15 cellular contexts compared by ENCODE assay signal in the genomic region with DNA sequence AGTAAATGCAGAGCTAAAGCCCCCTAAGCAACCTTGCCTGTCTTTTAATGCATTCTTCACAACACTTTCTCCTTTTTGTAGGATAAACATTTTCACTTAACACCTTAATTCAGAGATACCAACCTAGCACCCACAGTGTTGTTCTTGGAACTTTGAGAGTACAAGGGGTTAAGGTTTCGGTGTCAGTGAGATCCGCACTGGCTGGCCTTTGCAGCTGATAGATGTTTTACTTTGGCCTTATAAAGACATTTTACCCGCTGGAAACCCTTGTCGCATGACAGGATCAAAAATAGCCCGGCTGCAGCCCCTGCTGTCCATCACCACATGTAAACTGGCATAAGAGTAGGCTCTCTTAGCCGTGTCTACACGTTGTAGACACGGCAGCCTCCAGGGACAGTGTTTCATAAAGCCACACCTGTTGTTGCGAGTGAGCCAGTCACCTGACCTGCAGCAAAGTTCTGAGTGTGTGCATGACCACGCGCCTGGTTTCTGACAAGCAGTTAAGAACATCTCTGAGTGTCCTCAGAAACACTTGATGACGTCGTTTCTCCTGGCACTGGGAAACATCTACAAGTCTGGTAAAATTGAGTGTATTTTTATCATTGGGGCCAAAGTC. TPM values are rescaled to one million over a fixed set of nuclear protein-coding genes. Genes with fewer than 3 reads are reported as not detected.
DNase-seq lines count a peak whose midpoint lies in the region; ATAC-seq and TF ChIP-seq lines count a peak whose summit lies in the region.
"Had no signal": no experiment of that assay in that cellular context is flagged by ENCODE, and none has a peak within 500 bp of the region (broad histone marks: within the 10 kb centered on the region; RNA-seq: fewer than 3 reads in every experiment).

No MANE protein-coding gene starts in this region.

- H3K4ac ChIP-seq in trophoblast cell (ENCODE audit: low read depth, low read length), result no peak overlapping the region

- no peak overlapping the region for H3K27ac ChIP-seq in body of pancreas
- peak overlapping the region; percentile 58 to 94 (median 82) for H3K27ac ChIP-seq in heart right ventricle
- H3K27ac ChIP-seq in trophoblast cell (ENCODE audit: low read depth, low read length), result no peak overlapping the region
- peak overlapping the region; percentile 69 to 77 for H3K27ac ChIP-seq in uterus

- no peaks in the 10 kb centered on the region for H3K27me3 ChIP-seq in body of pancreas
- H3K27me3 ChIP-seq in heart right ventricle, result peaks cover 0 to 11% (median 0%) of the 10 kb centered on the region in 7 donors
- no peaks in the 10 kb centered on the region for H3K27me3 ChIP-seq in trophoblast cell (ENCODE audit: insufficient read depth, low read length)
- no peaks in the 10 kb centered on the region for H3K27me3 ChIP-seq in uterus

- intact Hi-C loops in body of pancreas (cut with DNase I) (no loop called here), heart right ventricle (cut with DNase I) (loop anchor here in 6 of 10 donors (5.0 to 10.0 kb wide), 8 partner anchors 103 to 295 kb away; a partner anchor contains a TSS), uterus (cut with DNase I; ENCODE audit: low total_unique reads) (no loop called here)

- H3K79me2 ChIP-seq in trophoblast cell (ENCODE audit: control insufficient read depth, insufficient read depth, low read length, poor library complexity), result no peaks in the 10 kb centered on the region

- WGBS in body of pancreas, 2 donors, result 20% methylated on average over 13 of the region's 13 CpGs
- WGBS in heart right ventricle, 2 donors, result 37 to 41% methylated on average over 13 of the region's 13 CpGs
- no CpG with 5 or more reads among the region's 13 CpGs for WGBS in trophoblast cell (ENCODE audit: extremely low coverage, insufficient coverage, insufficient read length)

- no peak overlapping the region for H2AK5ac ChIP-seq in trophoblast cell (ENCODE audit: low read length)

- H3K4me1 ChIP-seq in body of pancreas (peaks cover 9% of the 10 kb centered on the region), heart right ventricle (peaks cover 0 to 62% (median 6%) of the 10 kb centered on the region in 9 donors), trophoblast cell (ENCODE audit: control insufficient read depth in 1 of 2, insufficient read depth in 2 of 2, low read length in 2 of 2) (no peaks in the 10 kb centered on the region), uterus (peaks cover 0 to 5% of the 10 kb centered on the region in 2 donors)

- DNase-seq in body of pancreas, result peak; percentile 30 to 60 (median 50)
- DNase-seq in heart right ventricle, result peak; percentile 51 to 79
- peak; percentile 33 to 46 for DNase-seq in trophoblast cell
- peak; percentile 56 to 80 for DNase-seq in uterus
- DNase-seq in pons (ENCODE audit: low spot score), result no peak
- DNase-seq in UCSD-AML1 (lab: John Stamatoyannopoulos, UW; ENCODE audit: unreplicated experiment), result no peak
- no peak for DNase-seq in mesenteric fat pad (ENCODE audit: low spot score)
- DNase-seq: amniotic stem cell; CD4-positive, alpha-beta T cell; GDM1; H9; NCI-H2171; stimulated activated CD4-positive, alpha-beta T cell treated with anti-CD3 and anti-CD28 coated beads, Interleukin-4, amount 100 ng/mL, for 1 hour; stimulated activated naive B cell treated with anti-CD40 and anti-IgM and Interleukin-4, amounts not matched to agents 10 μg/mL and 1 μg/mL and 100 μg/mL, for 72 hours had no signal

- no peak overlapping the region for H3K9ac ChIP-seq in trophoblast cell (ENCODE audit: low read length)

- no peak for TF ChIP-seq POLR2A in body of pancreas (IDR thresholded peaks at IDR 0.05)
- peak in 1 of 2 donors; percentile 24 for TF ChIP-seq POLR2A in uterus (IDR thresholded peaks at IDR 0.05)

- ATAC-seq in body of pancreas (peak; percentile 79), heart right ventricle (peak; percentile 79 to 95 (median 89))
- ATAC-seq: left lobe of liver; stimulated activated naive B cell treated with anti-CD40 and anti-IgM and Interleukin-4, amounts not matched to agents 10 μg/mL and 1 μg/mL and 100 μg/mL, for 72 hours had no signal

- H3K79me1 ChIP-seq in trophoblast cell (ENCODE audit: low read length), result no peaks in the 10 kb centered on the region

- H3K23ac ChIP-seq in trophoblast cell (ENCODE audit: low read length), result no peak overlapping the region

- H3K18ac ChIP-seq in trophoblast cell (ENCODE audit: low read length), result no peak overlapping the region

- H3K9me3 ChIP-seq in body of pancreas (no peaks in the 10 kb centered on the region), heart right ventricle (no peaks in the 10 kb centered on the region), trophoblast cell (ENCODE audit: insufficient read depth, low read depth, low read length) (no peaks in the 10 kb centered on the region), uterus (no peaks in the 10 kb centered on the region)

- no peak overlapping the region for H4K91ac ChIP-seq in trophoblast cell (ENCODE audit: low read depth, low read length)

- no peaks in the 10 kb centered on the region for H3K36me3 ChIP-seq in body of pancreas (replicated peaks in 1 of 2; ENCODE audit: insufficient read depth in 1 of 2, low read depth in 2 of 2)
- peaks cover 0 to 41% (median 0%) of the 10 kb centered on the region in 9 donors for H3K36me3 ChIP-seq in heart right ventricle
- no peaks in the 10 kb centered on the region for H3K36me3 ChIP-seq in trophoblast cell (ENCODE audit: control insufficient read depth in 1 of 2, insufficient read depth in 2 of 2, low read length in 2 of 2)
- H3K36me3 ChIP-seq in uterus, result no peaks in the 10 kb centered on the region

- no peak for TF ChIP-seq CTCF in body of pancreas (IDR thresholded peaks at IDR 0.05)
- no peak for TF ChIP-seq CTCF in heart right ventricle (IDR thresholded peaks at IDR 0.05)
- TF ChIP-seq CTCF in uterus (IDR thresholded peaks at IDR 0.05), result no peak

- no peak overlapping the region for H2AFZ ChIP-seq in trophoblast cell (ENCODE audit: insufficient read depth, low read length, poor library complexity)

- no peak overlapping the region for H2BK5ac ChIP-seq in trophoblast cell (ENCODE audit: low read depth, low read length, poor library complexity)

- no peak overlapping the region for H4K8ac ChIP-seq in trophoblast cell (ENCODE audit: low read depth, low read length)

- H3K14ac ChIP-seq in trophoblast cell (ENCODE audit: low read length), result no peak overlapping the region

- H2BK12ac ChIP-seq in trophoblast cell (ENCODE audit: low read length), result no peak overlapping the region

- no peak overlapping the region for H3K4me2 ChIP-seq in trophoblast cell (ENCODE audit: low read length)

- no peak overlapping the region for H3K4me3 ChIP-seq in body of pancreas
- H3K4me3 ChIP-seq in heart right ventricle, result peak overlapping the region in 9 of 10 donors; percentile 2 to 44 (median 32)
- H3K4me3 ChIP-seq in trophoblast cell (ENCODE audit: low read depth, low read length), result no peak overlapping the region
- H3K4me3 ChIP-seq in uterus, result no peak overlapping the region

- no peak overlapping the region for H4K12ac ChIP-seq in trophoblast cell (ENCODE audit: low read depth, low read length)

- H2BK120ac ChIP-seq in trophoblast cell (ENCODE audit: insufficient read depth, low read length, poor library complexity), result no peak overlapping the region

RNA-seq across cellular contexts. Expression of a gene that starts 8.4 kb away (rescaled TPM):
- total RNA-seq in body of pancreas (1 to 10 TPM in 1 of 2 donors, not detected in 1; 2.3 TPM), heart right ventricle (100 to 1,000 TPM; 149 to 317 (median 194) TPM), uterus (10 to 100 TPM in 3 of 4 donors, 1 to 10 TPM in 1; 2.0 to 69.4 (median 27.0) TPM), mesenteric fat pad (1.3 TPM)
- 100 to 1,000 TPM in 1 of 2 donors, 10 to 100 TPM in 1; 62.4 to 207 TPM for polyA plus RNA-seq in heart right ventricle
- 6.4 and 7.7 TPM in 2 replicates for polyA plus RNA-seq in trophoblast cell (2013)

Comparison
In these comparisons a context has a peak if more than half of its experiments do, and no peak if none do; other contexts are left out.
1. DNase-seq: peak in body of pancreas (4 of 4), heart right ventricle (2 of 2), trophoblast cell (2 of 2) and uterus (2 of 2); none in pons (single experiment), UCSD-AML1 (single experiment) and mesenteric fat pad (single experiment).
2. H3K27ac ChIP-seq: peak in heart right ventricle (10 of 10) and uterus (2 of 2); none in body of pancreas (0 of 4) and trophoblast cell (single experiment).
3. H3K4me3 ChIP-seq: peak in heart right ventricle (9 of 10); none in body of pancreas (0 of 2), trophoblast cell (single experiment) and uterus (0 of 2).
4. intact Hi-C loops: an anchor here in heart right ventricle (5.0 to 10.0 kb wide); none called in body of pancreas and uterus.